ENCODE assay signal across 35 cellular contexts in genomic region chr10:131658476-131659110, GRCh38.
"Had no signal": no experiment of that assay in that cellular context is flagged by ENCODE, and none has a peak within 500 bp of the region (broad histone marks: within the 10 kb centered on the region; RNA-seq: fewer than 3 reads in every experiment).

No MANE protein-coding gene starts in this region.

- DNase-seq: activated CD4-positive, alpha-beta memory T cell treated with anti-CD3 and anti-CD28 coated beads for 36 hours; activated CD4-positive, alpha-beta T cell treated with anti-CD3 and anti-CD28 coated beads, Interleukin-2, amount 10 ng/mL, durations not matched to agents 24 days and 14 days; activated CD4-positive, CD25-positive, alpha-beta regulatory T cell treated with anti-CD3 and anti-CD28 coated beads, Interleukin-2, amount 50 U/mL, for 72 hours; activated CD8-positive, alpha-beta memory T cell treated with anti-CD3 and anti-CD28 coated beads, Interleukin-2, amount 50 U/mL, for 4 hours; activated naive CD4-positive, alpha-beta T cell treated with Interleukin-2 at 50 U/mL for 16 hours; activated T-cell treated with anti-CD3 and anti-CD28 coated beads, Interleukin-2, amount 50 U/mL, for 24 hours; brain microvascular endothelial cell; central memory CD4-positive, alpha-beta T cell; dermis blood vessel endothelial cell; effector CD4-positive, alpha-beta T cell; gastrocnemius medialis; immature natural killer cell; left ventricle myocardium inferior; nephron progenitor cell; ovary; retina; SJCRH30; small intestine; stimulated activated CD4-positive, alpha-beta T cell treated with anti-CD3 and anti-CD28 coated beads, Interleukin-2, amount 100 ng/mL, for 24 hours; stimulated activated naive CD4-positive, alpha-beta T cell; T-helper 17 cell; T1000; testis; transverse colon; WERI-Rb-1 had no signal

- H3K4me1 Mint-ChIP-seq: activated CD4-positive, alpha-beta T cell treated with anti-CD3 and anti-CD28 coated beads, Interleukin-2, amount 10 ng/mL, durations not matched to agents 24 days and 14 days; activated T-helper 17 cell treated with anti-CD3 and anti-CD28 coated beads, Interleukin-2, amount 50 U/mL, for 72 hours; immature natural killer cell; T-helper 17 cell had no signal

- H3K27me3 ChIP-seq: adrenal gland, brain microvascular endothelial cell, hepatocyte, ovary, SJCRH30, testis, transverse colon, vagina had no signal

- H3K9me3 Mint-ChIP-seq: activated CD4-positive, alpha-beta memory T cell treated with anti-CD3 and anti-CD28 coated beads for 36 hours; activated CD4-positive, alpha-beta T cell treated with anti-CD3 and anti-CD28 coated beads, Interleukin-2, amount 10 ng/mL, durations not matched to agents 24 days and 14 days; activated T-cell treated with anti-CD3 and anti-CD28 coated beads, Interleukin-2, amount 50 U/mL, for 24 hours; activated T-helper 17 cell treated with anti-CD3 and anti-CD28 coated beads, Interleukin-2, amount 50 U/mL, for 72 hours; immature natural killer cell had no signal

- H3K27ac ChIP-seq: adrenal gland, brain microvascular endothelial cell, gastrocnemius medialis, hepatocyte, left ventricle myocardium inferior, ovary, prostate gland, SJCRH30, testis, transverse colon, vagina, WERI-Rb-1 had no signal

- H3K36me3 Mint-ChIP-seq: activated CD4-positive, alpha-beta memory T cell treated with anti-CD3 and anti-CD28 coated beads for 36 hours; activated naive CD8-positive, alpha-beta T cell; immature natural killer cell had no signal

- H3K4me3 Mint-ChIP-seq: activated CD4-positive, alpha-beta memory T cell treated with anti-CD3 and anti-CD28 coated beads for 36 hours; activated CD4-positive, alpha-beta T cell treated with anti-CD3 and anti-CD28 coated beads, Interleukin-2, amount 10 ng/mL, durations not matched to agents 24 days and 14 days; activated naive CD8-positive, alpha-beta T cell; activated T-cell treated with anti-CD3 and anti-CD28 coated beads, Interleukin-2, amount 50 U/mL, for 24 hours; activated T-helper 17 cell treated with anti-CD3 and anti-CD28 coated beads, Interleukin-2, amount 50 U/mL, for 72 hours; immature natural killer cell; nephron progenitor cell; T-helper 17 cell had no signal

- H3K36me3 ChIP-seq: adrenal gland, brain microvascular endothelial cell, gastrocnemius medialis, left ventricle myocardium inferior, ovary, prostate gland, SJCRH30, transverse colon, vagina, WERI-Rb-1 had no signal

- H3K4me1 ChIP-seq: gastrocnemius medialis, left ventricle myocardium inferior, prostate gland, SJCRH30, testis, transverse colon, vagina had no signal

- FAIRE-seq: astrocyte, endometrium, small intestine had no signal

- H3K27me3 Mint-ChIP-seq: activated CD4-positive, alpha-beta T cell treated with anti-CD3 and anti-CD28 coated beads, Interleukin-2, amount 10 ng/mL, durations not matched to agents 24 days and 14 days had no signal

- H3K27ac Mint-ChIP-seq: activated CD4-positive, alpha-beta memory T cell treated with anti-CD3 and anti-CD28 coated beads for 36 hours; activated CD4-positive, alpha-beta T cell treated with anti-CD3 and anti-CD28 coated beads, Interleukin-2, amount 10 ng/mL, durations not matched to agents 24 days and 14 days; activated naive CD8-positive, alpha-beta T cell; activated T-cell treated with anti-CD3 and anti-CD28 coated beads, Interleukin-2, amount 50 U/mL, for 24 hours; activated T-helper 17 cell treated with anti-CD3 and anti-CD28 coated beads, Interleukin-2, amount 50 U/mL, for 72 hours; immature natural killer cell; nephron progenitor cell; T-helper 17 cell had no signal

- ATAC-seq: activated T-helper 17 cell treated with anti-CD3 and anti-CD28 coated beads, Interleukin-2, amount 50 U/mL, for 72 hours; gastrocnemius medialis; sciatic nerve; SK-N-SH treated with all-trans-retinoic acid at 6 μM for 48 hours; T-helper 17 cell had no signal

- H3K4me3 ChIP-seq: adrenal gland, gastrocnemius medialis, hepatocyte, left ventricle myocardium inferior, ovary, prostate gland, SJCRH30, testis, transverse colon, vagina had no signal

- H3K9me3 ChIP-seq: adrenal gland, gastrocnemius medialis, ovary, prostate gland, SJCRH30, testis, transverse colon, vagina had no signal
